ENCODE assay signal across 8 cellular contexts in genomic region chr2:84904151-84904550, GRCh38. TPM values are rescaled to one million over a fixed set of nuclear protein-coding genes. Genes with fewer than 3 reads are reported as not detected.
DNase-seq lines count a peak whose midpoint lies in the region; ATAC-seq and TF ChIP-seq lines count a peak whose summit lies in the region.

No MANE protein-coding gene starts in this region.

- no peaks in the 10 kb centered on the region for H3K36me3 ChIP-seq in iPS-20b (ENCODE audit: insufficient read depth, low read depth, low read length)
- H3K36me3 ChIP-seq in stomach, result no peaks in the 10 kb centered on the region
- H3K36me3 ChIP-seq in body of pancreas (replicated peaks in 1 of 2; ENCODE audit: insufficient read depth in 1 of 2, low read depth in 2 of 2), result no peaks in the 10 kb centered on the region

- H3K4me3 Mint-ChIP-seq in activated CD4-positive, alpha-beta T cell treated with anti-CD3 and anti-CD28 coated beads, Interleukin-2, amount 10 ng/mL, durations not matched to agents 7 days and 5 days, result peak overlapping the region; percentile 91
- peak overlapping the region; percentile 98 for H3K4me3 Mint-ChIP-seq in activated CD8-positive, alpha-beta T cell treated with anti-CD3 and anti-CD28 coated beads for 36 hours

- DNase-seq in activated CD4-positive, alpha-beta T cell treated with anti-CD3 and anti-CD28 coated beads, Interleukin-2, amount 10 ng/mL, durations not matched to agents 7 days and 5 days, result peak; percentile 6
- DNase-seq in activated CD4-positive, alpha-beta T cell treated with anti-CD3 and anti-CD28 coated beads for 1 hour, result no peak
- peak; percentile 49 for DNase-seq in activated CD8-positive, alpha-beta T cell treated with anti-CD3 and anti-CD28 coated beads for 36 hours
- DNase-seq in stomach (no peak), body of pancreas (no peak), DMS 273 treated with DMSO at 0.1 percent for 48 hours (lab: John Stamatoyannopoulos, UW) (no peak)

- H3K9me3 ChIP-seq in iPS-20b (ENCODE audit: insufficient read depth, low read depth, low read length), result no peaks in the 10 kb centered on the region
- no peaks in the 10 kb centered on the region for H3K9me3 ChIP-seq in stomach
- no peaks in the 10 kb centered on the region for H3K9me3 ChIP-seq in body of pancreas

- peaks cover 64% of the 10 kb centered on the region for H3K4me1 Mint-ChIP-seq in activated CD4-positive, alpha-beta T cell treated with anti-CD3 and anti-CD28 coated beads, Interleukin-2, amount 10 ng/mL, durations not matched to agents 7 days and 5 days
- peaks cover 55% of the 10 kb centered on the region for H3K4me1 Mint-ChIP-seq in activated CD8-positive, alpha-beta T cell treated with anti-CD3 and anti-CD28 coated beads for 36 hours (ENCODE audit: low read depth)

- CTCF ChIA-PET in activated CD4-positive, alpha-beta T cell treated with anti-CD3 and anti-CD28 coated beads, Interleukin-2, amount 10 ng/mL, durations not matched to agents 7 days and 5 days (lab: Charles Lee), result interaction anchor here (1.3 to 6.3 kb wide), 4 partner anchors 10 to 22 kb away, joined by 3 to 71 read pairs (median 4); no protein-coding TSS in a partner anchor
- CTCF ChIA-PET in activated CD8-positive, alpha-beta T cell treated with anti-CD3 and anti-CD28 coated beads for 36 hours (lab: Charles Lee), result interaction anchor here (1.2 to 5.1 kb wide), 5 partner anchors 9 to 22 kb away, joined by 3 to 60 read pairs (median 5); no protein-coding TSS in a partner anchor

- TF ChIP-seq CTCF in activated CD8-positive, alpha-beta T cell treated with anti-CD3 and anti-CD28 coated beads for 36 hours (IDR thresholded peaks at IDR 0.05), result no peak
- no peak for TF ChIP-seq CTCF in stomach (IDR thresholded peaks at IDR 0.05)
- no peak for TF ChIP-seq CTCF in body of pancreas (IDR thresholded peaks at IDR 0.05)

- no peak overlapping the region for H3K27ac ChIP-seq in iPS-20b (ENCODE audit: low read length)
- peak overlapping the region in 4 of 5 donors; percentile 95 to 99 (median 96) for H3K27ac ChIP-seq in stomach
- H3K27ac ChIP-seq in body of pancreas, result peak overlapping the region in 2 of 4 donors; percentile 90 to 96

- intact Hi-C loops in activated CD8-positive, alpha-beta T cell treated with anti-CD3 and anti-CD28 coated beads for 36 hours (cut with micrococcal nuclease), result loop anchor here (2.0 kb wide), 1 partner anchor 15 kb away; no protein-coding TSS in a partner anchor
- intact Hi-C loops in stomach (cut with DNase I; ENCODE audit: low total_unique reads) (no loop called here), body of pancreas (cut with DNase I) (no loop called here)

- POLR2A ChIA-PET in activated CD4-positive, alpha-beta T cell treated with anti-CD3 and anti-CD28 coated beads, Interleukin-2, amount 10 ng/mL, durations not matched to agents 7 days and 5 days (lab: Charles Lee), result no interaction called here
- POLR2A ChIA-PET in activated CD8-positive, alpha-beta T cell treated with anti-CD3 and anti-CD28 coated beads for 36 hours (lab: Charles Lee), result interaction anchor here (1.0 to 4.8 kb wide), 7 partner anchors 10 to 66 kb away, joined by 3 to 170 read pairs (median 10); partner anchors contain the start of gene TRABD2A

- peaks cover 12% of the 10 kb centered on the region for H3K9me3 Mint-ChIP-seq in activated CD4-positive, alpha-beta T cell treated with anti-CD3 and anti-CD28 coated beads, Interleukin-2, amount 10 ng/mL, durations not matched to agents 7 days and 5 days
- peaks cover 3% of the 10 kb centered on the region for H3K9me3 Mint-ChIP-seq in activated CD8-positive, alpha-beta T cell treated with anti-CD3 and anti-CD28 coated beads for 36 hours

- H3K4me3 ChIP-seq in iPS-20b (ENCODE audit: low read length), result peak overlapping the region; percentile 85
- peak overlapping the region; percentile 78 to 92 (median 83) for H3K4me3 ChIP-seq in stomach
- peak overlapping the region in 1 of 2 donors; percentile 22 for H3K4me3 ChIP-seq in body of pancreas

- H3K36me3 Mint-ChIP-seq in activated CD4-positive, alpha-beta T cell treated with anti-CD3 and anti-CD28 coated beads, Interleukin-2, amount 10 ng/mL, durations not matched to agents 7 days and 5 days (ENCODE audit: low read depth), result peaks cover 49% of the 10 kb centered on the region
- H3K36me3 Mint-ChIP-seq in activated CD8-positive, alpha-beta T cell treated with anti-CD3 and anti-CD28 coated beads for 36 hours (ENCODE audit: low read depth), result peaks cover 30% of the 10 kb centered on the region

- peak overlapping the region; percentile 96 for H3K27ac Mint-ChIP-seq in activated CD4-positive, alpha-beta T cell treated with anti-CD3 and anti-CD28 coated beads, Interleukin-2, amount 10 ng/mL, durations not matched to agents 7 days and 5 days
- H3K27ac Mint-ChIP-seq in activated CD8-positive, alpha-beta T cell treated with anti-CD3 and anti-CD28 coated beads for 36 hours, result peak overlapping the region; percentile 93

- H3K27me3 Mint-ChIP-seq in activated CD4-positive, alpha-beta T cell treated with anti-CD3 and anti-CD28 coated beads, Interleukin-2, amount 10 ng/mL, durations not matched to agents 7 days and 5 days, result no peaks in the 10 kb centered on the region
- no peaks in the 10 kb centered on the region for H3K27me3 Mint-ChIP-seq in activated CD8-positive, alpha-beta T cell treated with anti-CD3 and anti-CD28 coated beads for 36 hours

- WGBS in stomach, 5 donors, result 67 to 76% (median 67%) methylated on average over 9 of the region's 9 CpGs
- 69 to 70% methylated on average over 9 of the region's 9 CpGs for WGBS in body of pancreas, 2 donors

- TF ChIP-seq EP300 in stomach (IDR thresholded peaks at IDR 0.05), result no peak

- H3K4me1 ChIP-seq in iPS-20b (ENCODE audit: insufficient read depth, low read length), result peaks cover 2% of the 10 kb centered on the region; the same call in 1 of the 2 replicates
- peaks cover 12 to 36% (median 23%) of the 10 kb centered on the region in 4 donors for H3K4me1 ChIP-seq in stomach
- H3K4me1 ChIP-seq in body of pancreas, result peaks cover 30% of the 10 kb centered on the region

- peaks cover 32% of the 10 kb centered on the region for H3K27me3 ChIP-seq in iPS-20b (ENCODE audit: insufficient read depth, low read length)
- no peaks in the 10 kb centered on the region for H3K27me3 ChIP-seq in stomach
- no peaks in the 10 kb centered on the region for H3K27me3 ChIP-seq in body of pancreas

- no peak for ATAC-seq in activated CD8-positive, alpha-beta T cell treated with anti-CD3 and anti-CD28 coated beads for 36 hours
- no peak for ATAC-seq in GM21529 (IDR thresholded peaks at IDR 0.05; ENCODE audit: unreplicated experiment)
- no peak for ATAC-seq in body of pancreas

- TF ChIP-seq POLR2A in stomach (IDR thresholded peaks at IDR 0.05), result no peak
- no peak for TF ChIP-seq POLR2A in body of pancreas (IDR thresholded peaks at IDR 0.05)

- H3K9ac ChIP-seq in iPS-20b (ENCODE audit: low read depth, low read length), result no peak overlapping the region

RNA-seq across cellular contexts. Expression of gene TMSB10, which starts 1.3 kb away (rescaled TPM):
- total RNA-seq in activated CD4-positive, alpha-beta T cell treated with anti-CD3 and anti-CD28 coated beads, Interleukin-2, amount 10 ng/mL, durations not matched to agents 7 days and 5 days, result 1,000 to 10,000 TPM; 5,491 to 5,845 TPM
- 1,000 to 10,000 TPM; 2,035 to 2,060 TPM for total RNA-seq in activated CD8-positive, alpha-beta T cell treated with anti-CD3 and anti-CD28 coated beads for 36 hours
- total RNA-seq in stomach (1,000 to 10,000 TPM in 3 of 5 donors, 100 to 1,000 TPM in 2; 504 to 5,821 (median 1,954) TPM), body of pancreas (100 to 1,000 TPM; 672 to 866 TPM)
- polyA plus RNA-seq in stomach, result 1,000 to 10,000 TPM; 1,773 to 3,520 (median 2,373) TPM

RNA-seq across cellular contexts. Expression of gene TRABD2A, which starts 23.3 kb away (rescaled TPM):
- total RNA-seq in activated CD4-positive, alpha-beta T cell treated with anti-CD3 and anti-CD28 coated beads, Interleukin-2, amount 10 ng/mL, durations not matched to agents 7 days and 5 days, result 10 to 100 TPM; 70.2 to 74.6 TPM
- 10 to 100 TPM; 56.3 to 56.4 TPM for total RNA-seq in activated CD8-positive, alpha-beta T cell treated with anti-CD3 and anti-CD28 coated beads for 36 hours
- 100 to 1,000 TPM in 1 of 5 donors, 10 to 100 TPM in 1, 1 to 10 TPM in 1, under 1 TPM in 2; 0.29 to 109 (median 1.3) TPM for total RNA-seq in stomach
- polyA plus RNA-seq in stomach, result under 1 TPM in 2 of 3 donors, not detected in 1; 0.48 to 0.50 TPM
- total RNA-seq in body of pancreas, result 1 to 10 TPM in 1 of 2 donors, under 1 TPM in 1; 0.52 to 5.3 TPM

Comparison
In these comparisons a context has a peak if more than half of its experiments do, and no peak if none do; other contexts are left out.
1. DNase-seq: peak in activated CD4-positive, alpha-beta T cell treated with anti-CD3 and anti-CD28 coated beads, Interleukin-2, amount 10 ng/mL, durations not matched to agents 7 days and 5 days (single experiment) and activated CD8-positive, alpha-beta T cell treated with anti-CD3 and anti-CD28 coated beads for 36 hours (single experiment); none in activated CD4-positive, alpha-beta T cell treated with anti-CD3 and anti-CD28 coated beads for 1 hour (single experiment), stomach (single experiment), body of pancreas (0 of 4) and DMS 273 treated with DMSO at 0.1 percent for 48 hours (single experiment).